8 cellular contexts compared by ENCODE assay signal in the genomic region with DNA sequence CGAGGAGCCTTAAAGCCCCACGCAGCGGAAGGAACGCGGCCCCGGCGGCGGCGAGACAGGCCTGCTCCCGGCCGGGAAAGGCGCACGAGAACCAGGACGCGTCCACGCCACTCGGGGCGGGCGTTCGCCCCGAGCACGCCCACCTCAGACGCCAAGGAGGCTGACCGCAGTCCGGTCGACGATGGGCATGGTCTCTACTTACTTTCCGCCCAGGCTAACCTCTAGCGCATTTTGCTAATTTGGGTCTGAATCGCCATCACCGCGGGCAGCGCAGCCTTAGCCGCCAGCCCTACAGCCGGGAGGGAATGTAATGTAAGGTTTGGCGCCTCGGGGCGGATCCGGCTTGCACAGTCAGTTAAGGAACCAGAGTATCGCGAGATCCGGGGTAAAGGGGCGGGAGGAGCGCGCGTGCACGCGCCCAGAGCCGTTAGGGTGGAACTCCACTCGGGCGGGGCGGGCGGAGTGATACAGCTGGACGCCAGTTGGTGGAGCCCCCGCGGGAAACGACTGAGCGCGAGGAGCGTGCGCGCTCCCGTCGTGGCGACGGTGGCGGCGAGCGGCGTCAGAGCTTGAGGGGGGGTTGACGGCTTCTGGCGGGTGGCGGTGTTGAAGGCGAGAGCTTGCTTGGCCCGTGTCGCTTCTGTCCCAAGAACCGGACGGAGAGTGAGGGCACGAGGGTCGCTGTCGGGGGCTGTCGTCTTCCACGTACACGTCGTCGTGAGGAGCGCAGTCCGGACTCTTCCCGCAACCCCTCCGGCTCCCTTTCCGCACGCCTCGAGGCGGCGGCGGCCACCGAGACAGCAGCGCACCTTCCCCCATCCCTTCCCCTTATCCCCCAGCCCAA. TPM values are rescaled to one million over a fixed set of nuclear protein-coding genes. Genes with fewer than 3 reads are reported as not detected.
DNase-seq lines count a peak whose midpoint lies in the region; ATAC-seq and TF ChIP-seq lines count a peak whose summit lies in the region.

A gene with protein sequence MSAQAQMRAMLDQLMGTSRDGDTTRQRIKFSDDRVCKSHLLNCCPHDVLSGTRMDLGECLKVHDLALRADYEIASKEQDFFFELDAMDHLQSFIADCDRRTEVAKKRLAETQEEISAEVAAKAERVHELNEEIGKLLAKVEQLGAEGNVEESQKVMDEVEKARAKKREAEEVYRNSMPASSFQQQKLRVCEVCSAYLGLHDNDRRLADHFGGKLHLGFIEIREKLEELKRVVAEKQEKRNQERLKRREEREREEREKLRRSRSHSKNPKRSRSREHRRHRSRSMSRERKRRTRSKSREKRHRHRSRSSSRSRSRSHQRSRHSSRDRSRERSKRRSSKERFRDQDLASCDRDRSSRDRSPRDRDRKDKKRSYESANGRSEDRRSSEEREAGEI (plus strand): TSS at position 529 of the 844 bp plus-strand sequence. CDS start 368 bp downstream, outside the sequence.

- H3K4me1 ChIP-seq in Panc1 (ENCODE audit: control insufficient read depth, insufficient read depth, low read length): peaks cover 18% of the 10 kb centered on the region
- peaks cover 0 to 4% of the 10 kb centered on the region in 2 donors for H3K4me1 ChIP-seq in esophagus (ENCODE audit: control insufficient read depth in 2 of 2, insufficient read depth in 2 of 2, low read length in 1 of 2)
- peaks cover 13 to 32% of the 10 kb centered on the region in 2 donors for H3K4me1 ChIP-seq in muscle layer of duodenum (ENCODE audit: control insufficient read depth in 1 of 2, insufficient read depth in 2 of 2, low read length in 2 of 2)

- WGBS in esophagus, 2 donors: 0 to 1% methylated on average over 96 to 98 of the region's 98 CpGs

- H3K36me3 ChIP-seq in Panc1 (ENCODE audit: control insufficient read depth, insufficient read depth, low read length): peaks cover 15% of the 10 kb centered on the region
- no peaks in the 10 kb centered on the region for H3K36me3 ChIP-seq in esophagus (ENCODE audit: control insufficient read depth in 2 of 2, insufficient read depth in 2 of 2, low read length in 1 of 2)
- peaks cover 0 to 9% of the 10 kb centered on the region in 2 donors for H3K36me3 ChIP-seq in muscle layer of duodenum (ENCODE audit: control insufficient read depth in 1 of 2, insufficient read depth in 2 of 2, low read length in 2 of 2)

- CTCF ChIA-PET in Panc1 (lab: Charles Lee): interaction anchor here (0.5 kb wide), 1 partner anchor 382 kb away, joined by 4 read pairs; no protein-coding TSS in a partner anchor

- peaks cover 30% of the 10 kb centered on the region for H3K4me1 Mint-ChIP-seq in activated T-cell treated with anti-CD3 and anti-CD28 coated beads, Interleukin-2, amount 50 U/mL, for 4 hours (ENCODE audit: low read depth)

- H3K27ac ChIP-seq in Panc1 (ENCODE audit: low read length) (peak within 1 kb of the TSS; percentile 98), esophagus (ENCODE audit: low read depth in 2 of 2, low read length in 1 of 2) (peak within 1 kb of the TSS; percentile 99 to 100), muscle layer of duodenum (ENCODE audit: low read length) (peak within 1 kb of the TSS; percentile 99)

- H3K27me3 ChIP-seq in Panc1 (ENCODE audit: control insufficient read depth, insufficient read depth, low read length): no peaks in the 10 kb centered on the region
- no peaks in the 10 kb centered on the region for H3K27me3 ChIP-seq in esophagus (ENCODE audit: control insufficient read depth in 1 of 2, insufficient read depth in 2 of 2, low read length in 2 of 2)
- H3K27me3 ChIP-seq in muscle layer of duodenum (ENCODE audit: low read depth, low read length): no peaks in the 10 kb centered on the region

- H3K4me3 Mint-ChIP-seq in activated T-cell treated with anti-CD3 and anti-CD28 coated beads, Interleukin-2, amount 50 U/mL, for 4 hours: peak within 1 kb of the TSS; percentile 96

- H3K27me3 Mint-ChIP-seq in activated T-cell treated with anti-CD3 and anti-CD28 coated beads, Interleukin-2, amount 50 U/mL, for 4 hours (ENCODE audit: low read depth): no peaks in the 10 kb centered on the region

- ATAC-seq in GM21723 (IDR thresholded peaks at IDR 0.05; ENCODE audit: unreplicated experiment) (peak; percentile 82), Panc1 (peak; percentile 92)
- peak; percentile 76 to 79 for ATAC-seq in activated T-cell treated with anti-CD3 and anti-CD28 coated beads, Interleukin-2, amount 50 U/mL, for 4 hours

- H3K4me3 ChIP-seq in Panc1 (ENCODE audit: low read depth in 2 of 2, low read length in 2 of 2) (peak within 1 kb of the TSS; percentile 98 to 100), esophagus (ENCODE audit: low read depth in 1 of 2, low read length in 2 of 2) (peak within 1 kb of the TSS; percentile 80 to 84), muscle layer of duodenum (ENCODE audit: low read depth in 1 of 2, low read length in 2 of 2) (peak within 1 kb of the TSS; percentile 94 to 97)

- intact Hi-C loops in Panc1 (cut with micrococcal nuclease; ENCODE audit: unreplicated experiment): loop anchor here (1.0 kb wide), 1 partner anchor 18 kb away; a partner anchor contains a TSS

- POLR2A ChIA-PET in Panc1 (lab: Charles Lee): interaction anchor here (0.6 to 1.2 kb wide), 4 partner anchors 11 to 20 kb away, joined by 3 to 4 read pairs (median 4); no protein-coding TSS in a partner anchor

- TF ChIP-seq CTCF in Panc1 (IDR thresholded peaks at IDR 0.05): no peak

- in situ Hi-C loops in Panc1 (cut with HindIII; ENCODE audit: low pct_unique_long_range_greater_than_20kb, low sequenced_read_pairs): no loop called here

- BruUV-seq in Panc1 (replicated peaks; lab: Mats Ljungman, UMichigan): no TSS peak

- no peaks in the 10 kb centered on the region for H3K9me3 Mint-ChIP-seq in activated T-cell treated with anti-CD3 and anti-CD28 coated beads, Interleukin-2, amount 50 U/mL, for 4 hours

- H3K9me3 ChIP-seq in Panc1 (ENCODE audit: control insufficient read depth, insufficient read depth, low read depth, low read length): no peaks in the 10 kb centered on the region
- no peaks in the 10 kb centered on the region for H3K9me3 ChIP-seq in esophagus (ENCODE audit: control insufficient read depth in 2 of 2, insufficient read depth in 1 of 2, low read depth in 1 of 2, low read length in 1 of 2)
- no peaks in the 10 kb centered on the region for H3K9me3 ChIP-seq in muscle layer of duodenum (ENCODE audit: control insufficient read depth in 1 of 2, low read length in 2 of 2)

- DNase-seq in DMS53 treated with DMSO at 0.1 percent for 48 hours (lab: John Stamatoyannopoulos, UW; ENCODE audit: unreplicated experiment) (peak; percentile 99), KG1 (lab: John Stamatoyannopoulos, UW) (peak; percentile 85), Panc1 (ENCODE audit: low read depth, low spot score) (peak; percentile 98)
- DNase-seq in activated T-cell treated with anti-CD3 and anti-CD28 coated beads, Interleukin-2, amount 50 U/mL, for 4 hours: peak; percentile 100
- DNase-seq in stimulated activated CD8-positive, alpha-beta memory T cell treated with anti-CD3 and anti-CD28 coated beads, Interleukin-7, amount 100 ng/mL, for 4 hours (ENCODE audit: low read depth in 2 of 2): peak; percentile 99

- H3K36me3 Mint-ChIP-seq in activated T-cell treated with anti-CD3 and anti-CD28 coated beads, Interleukin-2, amount 50 U/mL, for 4 hours (ENCODE audit: insufficient read depth): peaks cover 7% of the 10 kb centered on the region

RNA-seq across cellular contexts. Expression of the gene that starts here (rescaled TPM):
- 110 TPM for total RNA-seq in Panc1 (2021; ENCODE audit: unreplicated experiment)
- 92.6 TPM for polyA plus RNA-seq in Panc1 (2012; ENCODE audit: insufficient read length)
- 100 to 1,000 TPM; 198 to 214 (median 207) TPM for total RNA-seq in activated T-cell treated with anti-CD3 and anti-CD28 coated beads, Interleukin-2, amount 50 U/mL, for 4 hours
- 10 to 100 TPM; 31.8 to 35.8 TPM for polyA plus RNA-seq in esophagus

Comparison
In these comparisons a context has a peak if more than half of its experiments do, and no peak if none do; other contexts are left out.
1. Peak in every context shown above with its lines: DNase-seq, ATAC-seq, H3K4me3 ChIP-seq and H3K27ac ChIP-seq.